Comparison of ENCODE assay signal across 22 cellular contexts in the genomic region with DNA sequence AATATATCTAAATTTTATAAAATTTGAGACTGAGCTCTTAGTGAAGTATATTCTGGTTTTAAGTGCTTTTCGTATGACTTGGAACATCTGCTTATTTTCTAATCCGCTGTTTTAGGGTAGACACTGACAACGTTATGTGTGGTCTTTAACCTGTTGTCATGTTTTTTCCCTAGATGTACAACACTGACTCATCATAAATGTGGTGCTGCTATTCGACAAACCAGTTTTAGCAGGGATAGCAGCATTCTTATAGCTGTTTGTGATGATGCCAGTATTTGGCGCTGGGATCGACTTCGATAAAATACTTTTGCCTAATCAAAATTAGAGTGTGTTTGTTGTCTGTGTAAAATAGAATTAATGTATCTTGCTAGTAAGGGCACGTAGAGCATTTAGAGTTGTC.
"Had no signal": no experiment of that assay in that cellular context is flagged by ENCODE, and none has a peak within 500 bp of the region (broad histone marks: within the 10 kb centered on the region; RNA-seq: fewer than 3 reads in every experiment).

No MANE protein-coding gene starts in this region.

- H3K4me2 ChIP-seq: neural progenitor cell had no signal

- H3K27me3 Mint-ChIP-seq: memory B cell; natural killer cell treated with Interleukin-12 subunit alpha and Interleukin-12 subunit beta and Interleukin-15 and Interleukin-18, amount 100 ng/mL, for 72 hours had no signal

- H3K36me3 ChIP-seq: ovary had no signal

- H3K27ac Mint-ChIP-seq: memory B cell; neural progenitor cell; stimulated activated effector memory CD8-positive, alpha-beta T cell treated with anti-CD3 and anti-CD28 coated beads, Interleukin-12 subunit alpha, Interleukin-12 subunit beta, amount 100 ng/mL, for 72 hours had no signal

- H2AFZ ChIP-seq: neural progenitor cell had no signal

- H3K9ac ChIP-seq: neural progenitor cell had no signal

- H3K4me3 Mint-ChIP-seq: memory B cell; natural killer cell treated with Interleukin-12 subunit alpha and Interleukin-12 subunit beta and Interleukin-15 and Interleukin-18, amount 100 ng/mL, for 72 hours; neural progenitor cell; stimulated activated effector memory CD8-positive, alpha-beta T cell treated with anti-CD3 and anti-CD28 coated beads, Interleukin-12 subunit alpha, Interleukin-12 subunit beta, amount 100 ng/mL, for 72 hours had no signal

- DNase-seq: cortex of kidney; dorsolateral prefrontal cortex; effector CD8-positive, alpha-beta T cell; glutamatergic neuron; left ventricle myocardium inferior; lower lobe of right lung; midbrain; nucleus accumbens; ovary; small intestine; stimulated activated CD4-positive, alpha-beta T cell treated with anti-CD3 and anti-CD28 coated beads, Interleukin-4, amount 100 ng/mL, for 1 hour; stimulated activated CD8-positive, alpha-beta memory T cell treated with anti-CD3 and anti-CD28 coated beads, Interleukin-4, amount 100 ng/mL, for 48 hours; stimulated activated naive CD8-positive, alpha-beta T cell treated with anti-CD3 and anti-CD28 coated beads, Interleukin-15, Interleukin-2, amounts not matched to agents 100 U/mL and 50 U/mL, for 24 hours; tibial artery had no signal

- ATAC-seq: esophagus mucosa; gastroesophageal sphincter; lower lobe of right lung; natural killer cell treated with Interleukin-12 subunit alpha and Interleukin-12 subunit beta and Interleukin-15 and Interleukin-18, amount 100 ng/mL, for 72 hours; stimulated activated effector memory CD8-positive, alpha-beta T cell treated with anti-CD3 and anti-CD28 coated beads, Interleukin-12 subunit alpha, Interleukin-12 subunit beta, amount 100 ng/mL, for 72 hours; stimulated activated naive CD8-positive, alpha-beta T cell treated with anti-CD3 and anti-CD28 coated beads, Interleukin-15, Interleukin-2, amounts not matched to agents 100 U/mL and 50 U/mL, for 24 hours had no signal

- H3K4me1 ChIP-seq: gastroesophageal sphincter, left ventricle myocardium inferior, lower lobe of right lung, neural progenitor cell, right atrium auricular region, suprapubic skin, tibial artery had no signal

- H3K4me3 ChIP-seq: dorsolateral prefrontal cortex, gastroesophageal sphincter, left ventricle myocardium inferior, lower lobe of right lung, neural progenitor cell, ovary, right atrium auricular region, suprapubic skin, tibial artery had no signal

- H3K27me3 ChIP-seq: dorsolateral prefrontal cortex, gastroesophageal sphincter, neural progenitor cell, ovary, right atrium auricular region, suprapubic skin, tibial artery had no signal

- H3K36me3 Mint-ChIP-seq: stimulated activated effector memory CD8-positive, alpha-beta T cell treated with anti-CD3 and anti-CD28 coated beads, Interleukin-12 subunit alpha, Interleukin-12 subunit beta, amount 100 ng/mL, for 72 hours had no signal

- H3K4me1 Mint-ChIP-seq: neural progenitor cell had no signal

- H3K9me3 ChIP-seq: gastroesophageal sphincter, lower lobe of right lung, ovary, right atrium auricular region, suprapubic skin, tibial artery had no signal

- H3K27ac ChIP-seq: dorsolateral prefrontal cortex, gastroesophageal sphincter, left ventricle myocardium inferior, lower lobe of right lung, neural progenitor cell, ovary, right atrium auricular region, suprapubic skin, tibial artery had no signal

- H3K9me3 Mint-ChIP-seq: neural progenitor cell; stimulated activated effector memory CD8-positive, alpha-beta T cell treated with anti-CD3 and anti-CD28 coated beads, Interleukin-12 subunit alpha, Interleukin-12 subunit beta, amount 100 ng/mL, for 72 hours had no signal
